ENCODE assay signal across 10 cellular contexts in genomic region chr4:38488891-38489861, GRCh38.
A peak's percentile ranks its signal among the peaks of the same experiment; 100 is the strongest.
DNase-seq lines count a peak whose midpoint lies in the region; ATAC-seq and TF ChIP-seq lines count a peak whose summit lies in the region.
"Had no signal": no experiment of that assay in that cellular context is flagged by ENCODE, and none has a peak within 500 bp of the region (broad histone marks: within the 10 kb centered on the region; RNA-seq: fewer than 3 reads in every experiment).

No MANE protein-coding gene starts in this region.

- H3K36me3 Mint-ChIP-seq in T-helper 17 cell (ENCODE audit: low read depth) = no peaks in the 10 kb centered on the region
- H3K36me3 Mint-ChIP-seq in glutamatergic neuron (ENCODE audit: unreplicated experiment) = no peaks in the 10 kb centered on the region
- H3K36me3 Mint-ChIP-seq in osteocyte (ENCODE audit: unreplicated experiment) = no peaks in the 10 kb centered on the region

- H3K27me3 Mint-ChIP-seq in T-helper 17 cell = no peaks in the 10 kb centered on the region
- no peaks in the 10 kb centered on the region for H3K27me3 Mint-ChIP-seq in glutamatergic neuron (ENCODE audit: unreplicated experiment)
- H3K27me3 Mint-ChIP-seq in osteocyte (ENCODE audit: unreplicated experiment) = peaks cover 6% of the 10 kb centered on the region

- H3K9me3 Mint-ChIP-seq in glutamatergic neuron (ENCODE audit: unreplicated experiment) = peaks cover 3% of the 10 kb centered on the region
- H3K9me3 Mint-ChIP-seq in osteocyte (ENCODE audit: unreplicated experiment) = no peaks in the 10 kb centered on the region

- TF ChIP-seq CTCF in glutamatergic neuron (IDR thresholded peaks at IDR 0.05; ENCODE audit: partially characterized antibody, unreplicated experiment) (no peak), osteocyte (IDR thresholded peaks at IDR 0.05) (no peak)

- H3K9me3 ChIP-seq in T-helper 17 cell (ENCODE audit: control insufficient read depth, low read length, poor library complexity, severe bottlenecking) = no peaks in the 10 kb centered on the region

- DNase-seq in G401 (ENCODE audit: low spot score) (peak; percentile 5), T-helper 17 cell (no peak), glutamatergic neuron (peak; percentile 13), osteocyte (ENCODE audit: extremely low spot score, unreplicated experiment) (no peak), inferior parietal cortex (ENCODE audit: extremely low spot score) (no peak), SKM-1 (lab: John Stamatoyannopoulos, UW; ENCODE audit: unreplicated experiment) (no peak), ureter (ENCODE audit: low spot score) (no peak)
- DNase-seq: NCI-H146; stimulated activated CD4-positive, alpha-beta T cell treated with anti-CD3 and anti-CD28 coated beads, Interleukin-1b, Interleukin-23, amount 100 ng/mL, for 48 hours had no signal

- peak overlapping the region; percentile 92 for H3K27ac Mint-ChIP-seq in T-helper 17 cell
- H3K27ac Mint-ChIP-seq in glutamatergic neuron (ENCODE audit: unreplicated experiment) = no peak overlapping the region
- H3K27ac Mint-ChIP-seq in osteocyte (ENCODE audit: unreplicated experiment) = peak overlapping the region; percentile 12

- ATAC-seq in T-helper 17 cell (no peak), HG02678 (IDR thresholded peaks at IDR 0.05; ENCODE audit: unreplicated experiment) (no peak)

- H3K4me1 Mint-ChIP-seq in T-helper 17 cell (peaks cover 29% of the 10 kb centered on the region), glutamatergic neuron (ENCODE audit: low read depth, unreplicated experiment) (peaks cover 2% of the 10 kb centered on the region), osteocyte (ENCODE audit: unreplicated experiment) (peaks cover 22% of the 10 kb centered on the region)

- peak overlapping the region; percentile 78 for H3K4me3 Mint-ChIP-seq in T-helper 17 cell
- no peak overlapping the region for H3K4me3 Mint-ChIP-seq in glutamatergic neuron (ENCODE audit: unreplicated experiment)
- no peak overlapping the region for H3K4me3 Mint-ChIP-seq in osteocyte (ENCODE audit: unreplicated experiment)

- in situ Hi-C loops in G401 (cut with HindIII; ENCODE audit: low sequenced_read_pairs) = no loop called here

Comparison
In these comparisons a context has a peak if more than half of its experiments do, and no peak if none do; other contexts are left out.
1. DNase-seq: peak in G401 (single experiment) and glutamatergic neuron (single experiment); none in T-helper 17 cell (0 of 3), osteocyte (single experiment), inferior parietal cortex (single experiment), SKM-1 (single experiment) and ureter (single experiment).